In the genomic region with DNA sequence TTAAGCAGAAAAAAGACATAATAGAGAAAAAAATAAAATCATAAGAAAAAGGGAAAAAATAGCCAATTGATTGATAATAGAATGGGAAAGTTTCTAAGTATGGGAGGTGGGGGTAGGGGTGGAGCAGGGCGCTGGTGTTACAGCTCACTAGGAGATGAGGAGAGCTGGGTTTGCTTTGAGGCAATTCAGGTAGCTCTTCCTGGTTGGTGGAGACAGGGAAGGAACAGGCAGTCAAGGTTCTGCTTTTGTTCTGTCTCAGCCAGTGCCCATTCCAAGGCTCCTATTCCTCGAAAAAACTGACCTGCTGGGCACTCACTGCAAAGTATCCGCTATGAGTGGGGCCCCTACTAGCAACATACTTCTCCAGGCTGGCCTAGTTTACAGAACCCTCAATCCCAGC, we compare ENCODE assay signal across 2 cellular contexts.
TF ChIP-seq lines count a peak whose summit lies in the region.

No MANE protein-coding gene starts in this region.

TF ChIP-seq in GM23338, 12 proteins besides CTCF, POLR2A, EP300 and RAD21:
- TF ChIP-seq STAT1 (IDR thresholded peaks at IDR 0.05; ENCODE audit: unreplicated experiment) (no peak), ZNF114 (CRISPR knock-in tag; IDR thresholded peaks at IDR 0.05) (no peak), EZH2 (IDR thresholded peaks at IDR 0.05; ENCODE audit: low read depth, unreplicated experiment) (no peak), EZH2phosphoT487 (IDR thresholded peaks at IDR 0.05; ENCODE audit: unreplicated experiment) (no peak), NANOG (IDR thresholded peaks at IDR 0.05; ENCODE audit: borderline replicate concordance) (no peak), ZNF331 (CRISPR knock-in tag; IDR thresholded peaks at IDR 0.05; ENCODE audit: low read depth) (no peak), POLR2AphosphoS5 (IDR thresholded peaks at IDR 0.05; ENCODE audit: low read depth) (no peak), JUNB (IDR thresholded peaks at IDR 0.05; ENCODE audit: unreplicated experiment) (no peak)
- TF ChIP-seq, protein P1, sequence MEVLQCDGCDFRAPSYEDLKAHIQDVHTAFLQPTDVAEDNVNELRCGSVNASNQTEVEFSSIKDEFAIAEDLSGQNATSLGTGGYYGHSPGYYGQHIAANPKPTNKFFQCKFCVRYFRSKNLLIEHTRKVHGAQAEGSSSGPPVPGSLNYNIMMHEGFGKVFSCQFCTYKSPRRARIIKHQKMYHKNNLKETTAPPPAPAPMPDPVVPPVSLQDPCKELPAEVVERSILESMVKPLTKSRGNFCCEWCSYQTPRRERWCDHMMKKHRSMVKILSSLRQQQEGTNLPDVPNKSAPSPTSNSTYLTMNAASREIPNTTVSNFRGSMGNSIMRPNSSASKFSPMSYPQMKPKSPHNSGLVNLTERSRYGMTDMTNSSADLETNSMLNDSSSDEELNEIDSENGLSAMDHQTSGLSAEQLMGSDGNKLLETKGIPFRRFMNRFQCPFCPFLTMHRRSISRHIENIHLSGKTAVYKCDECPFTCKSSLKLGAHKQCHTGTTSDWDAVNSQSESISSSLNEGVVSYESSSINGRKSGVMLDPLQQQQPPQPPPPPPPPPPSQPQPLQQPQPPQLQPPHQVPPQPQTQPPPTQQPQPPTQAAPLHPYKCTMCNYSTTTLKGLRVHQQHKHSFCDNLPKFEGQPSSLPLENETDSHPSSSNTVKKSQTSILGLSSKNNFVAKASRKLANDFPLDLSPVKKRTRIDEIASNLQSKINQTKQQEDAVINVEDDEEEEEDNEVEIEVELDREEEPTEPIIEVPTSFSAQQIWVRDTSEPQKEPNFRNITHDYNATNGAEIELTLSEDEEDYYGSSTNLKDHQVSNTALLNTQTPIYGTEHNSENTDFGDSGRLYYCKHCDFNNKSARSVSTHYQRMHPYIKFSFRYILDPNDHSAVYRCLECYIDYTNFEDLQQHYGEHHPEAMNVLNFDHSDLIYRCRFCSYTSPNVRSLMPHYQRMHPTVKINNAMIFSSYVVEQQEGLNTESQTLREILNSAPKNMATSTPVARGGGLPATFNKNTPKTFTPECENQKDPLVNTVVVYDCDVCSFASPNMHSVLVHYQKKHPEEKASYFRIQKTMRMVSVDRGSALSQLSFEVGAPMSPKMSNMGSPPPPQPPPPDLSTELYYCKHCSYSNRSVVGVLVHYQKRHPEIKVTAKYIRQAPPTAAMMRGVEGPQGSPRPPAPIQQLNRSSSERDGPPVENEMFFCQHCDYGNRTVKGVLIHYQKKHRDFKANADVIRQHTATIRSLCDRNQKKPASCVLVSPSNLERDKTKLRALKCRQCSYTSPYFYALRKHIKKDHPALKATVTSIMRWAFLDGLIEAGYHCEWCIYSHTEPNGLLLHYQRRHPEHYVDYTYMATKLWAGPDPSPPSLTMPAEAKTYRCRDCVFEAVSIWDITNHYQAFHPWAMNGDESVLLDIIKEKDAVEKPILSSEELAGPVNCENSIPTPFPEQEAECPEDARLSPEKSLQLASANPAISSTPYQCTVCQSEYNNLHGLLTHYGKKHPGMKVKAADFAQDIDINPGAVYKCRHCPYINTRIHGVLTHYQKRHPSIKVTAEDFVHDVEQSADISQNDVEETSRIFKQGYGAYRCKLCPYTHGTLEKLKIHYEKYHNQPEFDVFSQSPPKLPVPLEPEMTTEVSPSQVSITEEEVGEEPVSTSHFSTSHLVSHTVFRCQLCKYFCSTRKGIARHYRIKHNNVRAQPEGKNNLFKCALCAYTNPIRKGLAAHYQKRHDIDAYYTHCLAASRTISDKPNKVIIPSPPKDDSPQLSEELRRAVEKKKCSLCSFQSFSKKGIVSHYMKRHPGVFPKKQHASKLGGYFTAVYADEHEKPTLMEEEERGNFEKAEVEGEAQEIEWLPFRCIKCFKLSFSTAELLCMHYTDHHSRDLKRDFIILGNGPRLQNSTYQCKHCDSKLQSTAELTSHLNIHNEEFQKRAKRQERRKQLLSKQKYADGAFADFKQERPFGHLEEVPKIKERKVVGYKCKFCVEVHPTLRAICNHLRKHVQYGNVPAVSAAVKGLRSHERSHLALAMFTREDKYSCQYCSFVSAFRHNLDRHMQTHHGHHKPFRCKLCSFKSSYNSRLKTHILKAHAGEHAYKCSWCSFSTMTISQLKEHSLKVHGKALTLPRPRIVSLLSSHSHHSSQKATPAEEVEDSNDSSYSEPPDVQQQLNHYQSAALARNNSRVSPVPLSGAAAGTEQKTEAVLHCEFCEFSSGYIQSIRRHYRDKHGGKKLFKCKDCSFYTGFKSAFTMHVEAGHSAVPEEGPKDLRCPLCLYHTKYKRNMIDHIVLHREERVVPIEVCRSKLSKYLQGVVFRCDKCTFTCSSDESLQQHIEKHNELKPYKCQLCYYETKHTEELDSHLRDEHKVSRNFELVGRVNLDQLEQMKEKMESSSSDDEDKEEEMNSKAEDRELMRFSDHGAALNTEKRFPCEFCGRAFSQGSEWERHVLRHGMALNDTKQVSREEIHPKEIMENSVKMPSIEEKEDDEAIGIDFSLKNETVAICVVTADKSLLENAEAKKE (CRISPR knock-in tag; IDR thresholded peaks at IDR 0.05) = no peak
- TF ChIP-seq, protein P2, sequence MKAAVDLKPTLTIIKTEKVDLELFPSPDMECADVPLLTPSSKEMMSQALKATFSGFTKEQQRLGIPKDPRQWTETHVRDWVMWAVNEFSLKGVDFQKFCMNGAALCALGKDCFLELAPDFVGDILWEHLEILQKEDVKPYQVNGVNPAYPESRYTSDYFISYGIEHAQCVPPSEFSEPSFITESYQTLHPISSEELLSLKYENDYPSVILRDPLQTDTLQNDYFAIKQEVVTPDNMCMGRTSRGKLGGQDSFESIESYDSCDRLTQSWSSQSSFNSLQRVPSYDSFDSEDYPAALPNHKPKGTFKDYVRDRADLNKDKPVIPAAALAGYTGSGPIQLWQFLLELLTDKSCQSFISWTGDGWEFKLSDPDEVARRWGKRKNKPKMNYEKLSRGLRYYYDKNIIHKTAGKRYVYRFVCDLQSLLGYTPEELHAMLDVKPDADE (IDR thresholded peaks at IDR 0.05) = no peak

TF ChIP-seq in HepG2, 621 proteins besides CTCF, POLR2A, EP300 and RAD21:
- TF ChIP-seq NCOA5 (CRISPR knock-in tag; IDR thresholded peaks at IDR 0.05) = no peak
- no peak for TF ChIP-seq SNAI1 (CRISPR knock-in tag; IDR thresholded peaks at IDR 0.05; ENCODE audit: borderline replicate concordance)
- TF ChIP-seq SMYD3 (CRISPR knock-in tag; IDR thresholded peaks at IDR 0.05) = no peak
- TF ChIP-seq, protein P3, sequence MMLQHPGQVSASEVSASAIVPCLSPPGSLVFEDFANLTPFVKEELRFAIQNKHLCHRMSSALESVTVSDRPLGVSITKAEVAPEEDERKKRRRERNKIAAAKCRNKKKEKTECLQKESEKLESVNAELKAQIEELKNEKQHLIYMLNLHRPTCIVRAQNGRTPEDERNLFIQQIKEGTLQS (CRISPR knock-in tag; IDR thresholded peaks at IDR 0.05) = no peak
- TF ChIP-seq POLR2G (IDR thresholded peaks at IDR 0.05; ENCODE audit: low read depth, low read length) = no peak
- TF ChIP-seq, protein P4, sequence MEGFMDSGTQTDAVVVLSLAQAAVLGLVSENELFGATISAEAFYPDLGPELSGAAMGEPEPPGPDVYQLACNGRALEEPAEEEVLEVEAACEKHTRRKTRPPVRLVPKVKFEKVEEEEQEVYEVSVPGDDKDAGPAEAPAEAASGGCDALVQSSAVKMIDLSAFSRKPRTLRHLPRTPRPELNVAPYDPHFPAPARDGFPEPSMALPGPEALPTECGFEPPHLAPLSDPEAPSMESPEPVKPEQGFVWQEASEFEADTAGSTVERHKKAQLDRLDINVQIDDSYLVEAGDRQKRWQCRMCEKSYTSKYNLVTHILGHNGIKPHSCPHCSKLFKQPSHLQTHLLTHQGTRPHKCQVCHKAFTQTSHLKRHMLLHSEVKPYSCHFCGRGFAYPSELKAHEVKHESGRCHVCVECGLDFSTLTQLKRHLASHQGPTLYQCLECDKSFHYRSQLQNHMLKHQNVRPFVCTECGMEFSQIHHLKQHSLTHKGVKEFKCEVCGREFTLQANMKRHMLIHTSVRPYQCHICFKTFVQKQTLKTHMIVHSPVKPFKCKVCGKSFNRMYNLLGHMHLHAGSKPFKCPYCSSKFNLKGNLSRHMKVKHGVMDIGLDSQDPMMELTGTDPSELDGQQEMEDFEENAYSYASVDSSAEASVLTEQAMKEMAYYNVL (CRISPR knock-in tag; IDR thresholded peaks at IDR 0.05; ENCODE audit: borderline replicate concordance) = no peak
- TF ChIP-seq POLR2AphosphoS5 (IDR thresholded peaks at IDR 0.05; ENCODE audit: low read depth, low read length) = no peak
- TF ChIP-seq ZBTB38 (CRISPR knock-in tag; IDR thresholded peaks at IDR 0.05) = no peak
- TF ChIP-seq, protein P5, sequence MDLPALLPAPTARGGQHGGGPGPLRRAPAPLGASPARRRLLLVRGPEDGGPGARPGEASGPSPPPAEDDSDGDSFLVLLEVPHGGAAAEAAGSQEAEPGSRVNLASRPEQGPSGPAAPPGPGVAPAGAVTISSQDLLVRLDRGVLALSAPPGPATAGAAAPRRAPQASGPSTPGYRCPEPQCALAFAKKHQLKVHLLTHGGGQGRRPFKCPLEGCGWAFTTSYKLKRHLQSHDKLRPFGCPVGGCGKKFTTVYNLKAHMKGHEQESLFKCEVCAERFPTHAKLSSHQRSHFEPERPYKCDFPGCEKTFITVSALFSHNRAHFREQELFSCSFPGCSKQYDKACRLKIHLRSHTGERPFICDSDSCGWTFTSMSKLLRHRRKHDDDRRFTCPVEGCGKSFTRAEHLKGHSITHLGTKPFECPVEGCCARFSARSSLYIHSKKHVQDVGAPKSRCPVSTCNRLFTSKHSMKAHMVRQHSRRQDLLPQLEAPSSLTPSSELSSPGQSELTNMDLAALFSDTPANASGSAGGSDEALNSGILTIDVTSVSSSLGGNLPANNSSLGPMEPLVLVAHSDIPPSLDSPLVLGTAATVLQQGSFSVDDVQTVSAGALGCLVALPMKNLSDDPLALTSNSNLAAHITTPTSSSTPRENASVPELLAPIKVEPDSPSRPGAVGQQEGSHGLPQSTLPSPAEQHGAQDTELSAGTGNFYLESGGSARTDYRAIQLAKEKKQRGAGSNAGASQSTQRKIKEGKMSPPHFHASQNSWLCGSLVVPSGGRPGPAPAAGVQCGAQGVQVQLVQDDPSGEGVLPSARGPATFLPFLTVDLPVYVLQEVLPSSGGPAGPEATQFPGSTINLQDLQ (CRISPR knock-in tag; IDR thresholded peaks at IDR 0.05) = no peak
TF ChIP-seq in HepG2: peak in this region for 0.
